ENCODE assay signal across 13 cellular contexts in genomic region chr19:33802001-33802400, GRCh38.
"Had no signal": no experiment of that assay in that cellular context is flagged by ENCODE, and none has a peak within 500 bp of the region (broad histone marks: within the 10 kb centered on the region; RNA-seq: fewer than 3 reads in every experiment).

No MANE protein-coding gene starts in this region.

- H3K27me3 ChIP-seq: foreskin keratinocyte had no signal

- H3K9me3 ChIP-seq: psoas muscle had no signal

- FAIRE-seq: colon had no signal

- H3K4me3 ChIP-seq: psoas muscle, skin epidermis had no signal

- H3K27ac ChIP-seq: foreskin keratinocyte, psoas muscle had no signal

- ATAC-seq: effector memory CD8-positive, alpha-beta T cell; foreskin keratinocyte; psoas muscle; sciatic nerve had no signal

- DNase-seq: effector memory CD8-positive, alpha-beta T cell; foreskin keratinocyte; head of caudate nucleus; hippocampal formation; mesendoderm; naive B cell; retina; stimulated activated naive CD4-positive, alpha-beta T cell treated with Interleukin-2 at 50 U/mL for 16 hours; trophoblast cell had no signal

- H3K4me1 ChIP-seq: foreskin keratinocyte had no signal
